8 cellular contexts compared by ENCODE assay signal in the genomic region with DNA sequence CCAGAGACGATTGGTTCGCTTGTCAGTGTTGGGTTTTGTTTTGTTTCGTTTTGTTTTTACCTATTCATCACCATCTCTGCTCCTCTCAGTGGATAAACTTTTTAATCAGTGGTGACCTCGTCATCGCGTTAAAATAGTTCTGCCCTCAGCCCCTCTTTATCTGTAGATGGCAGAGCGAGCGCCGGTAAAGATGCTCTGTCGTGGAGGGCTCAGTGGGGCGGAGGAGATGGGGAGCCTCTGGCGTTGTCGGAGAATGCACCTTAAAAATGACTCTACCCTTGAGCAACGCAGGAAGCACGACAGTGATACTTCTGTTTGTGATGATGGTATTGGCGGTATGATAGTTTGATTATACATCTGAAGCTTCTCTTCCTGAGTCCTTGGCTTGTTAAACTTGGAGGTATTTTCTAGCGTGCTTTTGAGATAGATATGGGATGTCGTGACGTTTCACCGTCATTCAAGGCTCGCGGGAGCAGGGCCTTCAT. TPM values are rescaled to one million over a fixed set of nuclear protein-coding genes. Genes with fewer than 3 reads are reported as not detected.
A peak's percentile ranks its signal among the peaks of the same experiment; 100 is the strongest.
DNase-seq lines count a peak whose midpoint lies in the region; TF ChIP-seq lines count a peak whose summit lies in the region.

No MANE protein-coding gene starts in this region.

- H3K9me3 ChIP-seq in HEK293 (ENCODE audit: control insufficient read depth, insufficient read depth, low read depth, low read length) (no peaks in the 10 kb centered on the region), ectodermal cell (ENCODE audit: control insufficient read depth, low read length) (no peaks in the 10 kb centered on the region), mesodermal cell (ENCODE audit: control insufficient read depth, low read length) (no peaks in the 10 kb centered on the region)

- WGBS in ectodermal cell, 2 experiments = 3% methylated on average over 19 to 22 of the region's 22 CpGs
- WGBS in mesodermal cell (ENCODE audit: insufficient coverage in 2 of 2), 2 experiments = 3% methylated on average over 13 to 16 of the region's 22 CpGs

- DNase-seq in NB4 (ENCODE audit: low read depth) (peak; percentile 62), GM19238 (ENCODE audit: insufficient read length, low spot score) (no peak)
- DNase-seq in activated CD4-positive, alpha-beta T cell treated with anti-CD3 and anti-CD28 coated beads for 4 hours = peak; percentile 57 to 58
- peak; percentile 38 for DNase-seq in stimulated activated CD8-positive, alpha-beta memory T cell treated with anti-CD3 and anti-CD28 coated beads, Interleukin-7, amount 100 ng/mL, for 24 hours (ENCODE audit: low read depth)

- H3K36me3 ChIP-seq in HEK293 (ENCODE audit: control insufficient read depth in 2 of 2, insufficient read depth in 1 of 2, low read length in 2 of 2) = no peaks in the 10 kb centered on the region
- no peaks in the 10 kb centered on the region for H3K36me3 ChIP-seq in ectodermal cell (ENCODE audit: control insufficient read depth, insufficient read depth, low read length)
- H3K36me3 ChIP-seq in mesodermal cell (ENCODE audit: control insufficient read depth, insufficient read depth, low read length) = no peaks in the 10 kb centered on the region

- peaks cover 8% of the 10 kb centered on the region for H3K4me1 ChIP-seq in HEK293 (ENCODE audit: control insufficient read depth, insufficient read depth, low read length)
- no peaks in the 10 kb centered on the region for H3K4me1 ChIP-seq in ectodermal cell (ENCODE audit: control insufficient read depth, insufficient read depth, low read length)
- no peaks in the 10 kb centered on the region for H3K4me1 ChIP-seq in mesodermal cell (ENCODE audit: control insufficient read depth, insufficient read depth, low read length, poor library complexity, severe bottlenecking)

- no peak for TF ChIP-seq POLR2A in NB4 (IDR thresholded peaks at IDR 0.05; ENCODE audit: extremely low read depth, insufficient read length)

- CTCF ChIA-PET in HEK293 (lab: Yijun Ruan, JAX) = interaction anchor here (0.7 to 1.0 kb wide), 3 partner anchors 33 to 131 kb away, joined by 3 to 4 read pairs (median 3); no protein-coding TSS in a partner anchor

- POLR2A ChIA-PET in HEK293 (lab: Yijun Ruan, JAX) = interaction anchor here (1.8 kb wide), 1 partner anchor 10 kb away, joined by 6 read pairs; no protein-coding TSS in a partner anchor

- peak overlapping the region; percentile 76 for H3K27ac ChIP-seq in HEK293 (ENCODE audit: extremely low read depth, low read depth, low read length)
- no peak overlapping the region for H3K27ac ChIP-seq in ectodermal cell (ENCODE audit: insufficient read depth, low read depth, low read length, poor library complexity, severe bottlenecking)
- H3K27ac ChIP-seq in mesodermal cell (ENCODE audit: low read depth, low read length, severe bottlenecking) = peak overlapping the region; percentile 39

- peaks cover 11% of the 10 kb centered on the region for H3K27me3 ChIP-seq in ectodermal cell (ENCODE audit: control insufficient read depth, insufficient read depth, low read length, poor library complexity, severe bottlenecking)

- no peak for TF ChIP-seq CTCF in GM12875 (IDR thresholded peaks at IDR 0.05; ENCODE audit: borderline replicate concordance, insufficient read depth, low read depth, low read length)
- TF ChIP-seq CTCF in HEK293 (tag by site-specific recombination; IDR thresholded peaks at IDR 0.05) = peak; percentile 60; the same call in 1 of the 2 replicates
- no peak for TF ChIP-seq CTCF in NB4 (IDR thresholded peaks at IDR 0.05; ENCODE audit: low read depth, low read length)

- peak overlapping the region; percentile 87 for H3K4me3 ChIP-seq in GM12875 (ENCODE audit: low read depth, low read length)
- peak overlapping the region; percentile 59 for H3K4me3 ChIP-seq in HEK293 (ENCODE audit: low read depth, low read length)
- H3K4me3 ChIP-seq in NB4 (ENCODE audit: low read depth, low read length) = peak overlapping the region; percentile 86
- H3K4me3 ChIP-seq in ectodermal cell (ENCODE audit: insufficient read depth, low read depth, low read length) = peak overlapping the region; percentile 97
- peak overlapping the region; percentile 84 for H3K4me3 ChIP-seq in mesodermal cell (ENCODE audit: extremely low read depth, insufficient read depth, low read length, poor library complexity, severe bottlenecking)

TF ChIP-seq in HEK293, 187 proteins besides CTCF, POLR2A, EP300 and RAD21 (continues in another document):
- TF ChIP-seq ZNF629 (tag by site-specific recombination; IDR thresholded peaks at IDR 0.05) = 0 out of 2 replicates have a peak, but pooled peaks have one; percentile 38
- TF ChIP-seq ZNF555 (tag by site-specific recombination; conservative IDR thresholded peaks at IDR 0.05) = no peak
- TF ChIP-seq ZBTB21 (tag by site-specific recombination; IDR thresholded peaks at IDR 0.05) = 0 out of 2 replicates have a peak, but pooled peaks have one; percentile 10
- 0 out of 2 replicates have a peak, but pooled peaks have one; percentile 17 for TF ChIP-seq ZNF366 (tag by site-specific recombination; conservative IDR thresholded peaks at IDR 0.05)
- TF ChIP-seq ZNF223 (tag by site-specific recombination; IDR thresholded peaks at IDR 0.05) = no peak
- TF ChIP-seq ZNF548 (tag by site-specific recombination; IDR thresholded peaks at IDR 0.05) = no peak
- peak; percentile 89 for TF ChIP-seq ZNF335 (tag by site-specific recombination; conservative IDR thresholded peaks at IDR 0.05)
- TF ChIP-seq ZNF626 (tag by site-specific recombination; IDR thresholded peaks at IDR 0.05) = no peak
- TF ChIP-seq ZNF600 (tag by site-specific recombination; IDR thresholded peaks at IDR 0.05) = peak; percentile 60
- TF ChIP-seq ZNF830 (tag by site-specific recombination; IDR thresholded peaks at IDR 0.05; ENCODE audit: low read depth) = no peak
- no peak for TF ChIP-seq ZNF621 (tag by site-specific recombination; IDR thresholded peaks at IDR 0.05)
- TF ChIP-seq HOXC10 (CRISPR knock-in tag; IDR thresholded peaks at IDR 0.05) = no peak
- TF ChIP-seq ZBTB20 (tag by site-specific recombination; IDR thresholded peaks at IDR 0.05) = peak; percentile 23; the same call in 1 of the 2 replicates
- TF ChIP-seq ZNF501 (tag by site-specific recombination; IDR thresholded peaks at IDR 0.05) = 0 out of 2 replicates have a peak, but pooled peaks have one; percentile 43
- TF ChIP-seq, protein P1, sequence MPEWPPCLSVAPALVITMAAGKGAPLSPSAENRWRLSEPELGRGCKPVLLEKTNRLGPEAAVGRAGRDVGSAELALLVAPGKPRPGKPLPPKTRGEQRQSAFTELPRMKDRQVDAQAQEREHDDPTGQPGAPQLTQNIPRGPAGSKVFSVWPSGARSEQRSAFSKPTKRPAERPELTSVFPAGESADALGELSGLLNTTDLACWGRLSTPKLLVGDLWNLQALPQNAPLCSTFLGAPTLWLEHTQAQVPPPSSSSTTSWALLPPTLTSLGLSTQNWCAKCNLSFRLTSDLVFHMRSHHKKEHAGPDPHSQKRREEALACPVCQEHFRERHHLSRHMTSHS (tag by site-specific recombination; IDR thresholded peaks at IDR 0.05) = no peak
- TF ChIP-seq ZBTB17 (tag by site-specific recombination; IDR thresholded peaks at IDR 0.05) = peak; percentile 92
- TF ChIP-seq BCL11A (tag by site-specific recombination; IDR thresholded peaks at IDR 0.05; ENCODE audit: low read depth) = no peak
- TF ChIP-seq, protein P2, sequence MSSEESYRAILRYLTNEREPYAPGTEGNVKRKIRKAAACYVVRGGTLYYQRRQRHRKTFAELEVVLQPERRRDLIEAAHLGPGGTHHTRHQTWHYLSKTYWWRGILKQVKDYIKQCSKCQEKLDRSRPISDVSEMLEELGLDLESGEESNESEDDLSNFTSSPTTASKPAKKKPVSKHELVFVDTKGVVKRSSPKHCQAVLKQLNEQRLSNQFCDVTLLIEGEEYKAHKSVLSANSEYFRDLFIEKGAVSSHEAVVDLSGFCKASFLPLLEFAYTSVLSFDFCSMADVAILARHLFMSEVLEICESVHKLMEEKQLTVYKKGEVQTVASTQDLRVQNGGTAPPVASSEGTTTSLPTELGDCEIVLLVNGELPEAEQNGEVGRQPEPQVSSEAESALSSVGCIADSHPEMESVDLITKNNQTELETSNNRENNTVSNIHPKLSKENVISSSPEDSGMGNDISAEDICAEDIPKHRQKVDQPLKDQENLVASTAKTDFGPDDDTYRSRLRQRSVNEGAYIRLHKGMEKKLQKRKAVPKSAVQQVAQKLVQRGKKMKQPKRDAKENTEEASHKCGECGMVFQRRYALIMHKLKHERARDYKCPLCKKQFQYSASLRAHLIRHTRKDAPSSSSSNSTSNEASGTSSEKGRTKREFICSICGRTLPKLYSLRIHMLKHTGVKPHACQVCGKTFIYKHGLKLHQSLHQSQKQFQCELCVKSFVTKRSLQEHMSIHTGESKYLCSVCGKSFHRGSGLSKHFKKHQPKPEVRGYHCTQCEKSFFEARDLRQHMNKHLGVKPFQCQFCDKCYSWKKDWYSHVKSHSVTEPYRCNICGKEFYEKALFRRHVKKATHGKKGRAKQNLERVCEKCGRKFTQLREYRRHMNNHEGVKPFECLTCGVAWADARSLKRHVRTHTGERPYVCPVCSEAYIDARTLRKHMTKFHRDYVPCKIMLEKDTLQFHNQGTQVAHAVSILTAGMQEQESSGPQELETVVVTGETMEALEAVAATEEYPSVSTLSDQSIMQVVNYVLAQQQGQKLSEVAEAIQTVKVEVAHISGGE (tag by site-specific recombination; conservative IDR thresholded peaks at IDR 0.05; ENCODE audit: low read depth) = 0 out of 2 replicates have a peak, but pooled peaks have one; percentile 16
- no peak; the same call in none of the 2 replicates for TF ChIP-seq ZEB2 (tag by site-specific recombination; IDR thresholded peaks at IDR 0.05)

RNA-seq across cellular contexts. Expression of a gene that starts 0.6 kb away (rescaled TPM):
- polyA plus RNA-seq in ectodermal cell (2013, experiment 1 of 4) = 11.5 TPM
- 10.9 TPM for polyA plus RNA-seq in ectodermal cell (2013, experiment 2 of 4)
- 8.2 TPM for polyA plus RNA-seq in ectodermal cell (2013, experiment 3 of 4)
- polyA plus RNA-seq in ectodermal cell (2013, experiment 4 of 4) = 10.3 TPM
- 12.6 TPM for polyA plus RNA-seq in mesodermal cell (2013, experiment 1 of 2)
- 14.3 TPM for polyA plus RNA-seq in mesodermal cell (2013, experiment 2 of 2)
